Comparison of ENCODE assay signal across 8 cellular contexts in the genomic region with DNA sequence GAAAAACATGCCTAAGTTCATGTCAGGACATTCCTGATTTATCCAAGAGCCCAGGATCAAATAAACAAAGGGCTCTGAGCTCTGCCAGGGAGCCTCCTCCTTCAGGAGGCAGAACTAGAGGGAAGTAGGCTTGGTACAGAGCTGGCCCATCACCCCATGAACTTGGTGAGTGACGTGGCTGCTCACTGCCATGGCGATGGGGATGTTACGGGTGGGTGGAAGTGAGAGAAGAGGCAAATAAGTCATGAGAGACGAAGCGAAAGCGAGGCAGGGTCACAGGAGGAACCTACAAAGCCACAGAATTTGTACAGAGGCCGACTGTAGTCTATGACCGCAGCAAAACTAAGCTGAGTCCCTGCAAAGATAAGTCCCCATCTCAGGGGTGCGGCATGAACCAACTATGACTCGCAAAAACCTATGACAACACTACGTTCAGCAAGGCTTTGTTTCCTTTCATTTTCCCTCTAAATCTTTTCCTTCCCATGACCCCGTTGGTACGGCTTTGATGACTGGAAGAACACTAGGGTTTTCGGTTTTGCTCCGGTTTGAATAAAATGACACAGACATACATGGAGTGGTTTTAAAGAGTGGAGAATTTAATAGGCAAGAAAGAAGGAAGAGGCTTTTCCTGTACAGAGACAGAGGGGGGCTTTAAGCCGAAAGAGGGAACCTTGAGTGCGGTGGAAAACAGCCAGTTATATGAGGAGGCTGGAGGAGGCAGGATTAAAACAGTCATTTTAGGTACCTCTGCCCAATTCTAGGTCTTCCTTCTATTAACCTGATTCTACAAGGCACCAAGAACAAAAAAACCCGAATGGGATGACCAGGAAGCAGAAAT.
DNase-seq lines count a peak whose midpoint lies in the region; ATAC-seq and TF ChIP-seq lines count a peak whose summit lies in the region.

No MANE protein-coding gene starts in this region.

- BruUV-seq in MCF 10A (replicated peaks; lab: Mats Ljungman, UMichigan): no TSS peak
- BruUV-seq in mammary epithelial cell (replicated peaks; lab: Mats Ljungman, UMichigan): no TSS peak

- peaks cover 92% of the 10 kb centered on the region for H3K79me2 ChIP-seq in mammary epithelial cell (ENCODE audit: insufficient read depth, low read length)

- H3K9me3 ChIP-seq in mammary epithelial cell (replicated peaks; ENCODE audit: insufficient read depth, low read length): no peaks in the 10 kb centered on the region

- peaks cover 84% of the 10 kb centered on the region for H3K4me1 Mint-ChIP-seq in MCF 10A (ENCODE audit: insufficient read depth, unreplicated experiment)

- H3K9me3 Mint-ChIP-seq in MCF 10A (ENCODE audit: unreplicated experiment): no peaks in the 10 kb centered on the region

- peak overlapping the region; percentile 96 for H3K27ac Mint-ChIP-seq in MCF 10A (ENCODE audit: low read depth, unreplicated experiment)

- intact Hi-C loops in MCF 10A (cut with micrococcal nuclease): no loop called here
- intact Hi-C loops in mammary epithelial cell (cut with micrococcal nuclease): no loop called here

- H3K4me3 Mint-ChIP-seq in MCF 10A (ENCODE audit: unreplicated experiment): peak overlapping the region; percentile 7

- in situ Hi-C loops in mammary epithelial cell (cut with MboI; ENCODE audit: low sequenced_read_pairs in 2 of 2): loop anchor here in 1 of 2 donors (5.0 to 10.0 kb wide), 2 partner anchors 46 to 139 kb away; no protein-coding TSS in a partner anchor

- peak; percentile 45 for DNase-seq in MCF 10A (ENCODE audit: unreplicated experiment)
- no peak for DNase-seq in mammary epithelial cell
- DNase-seq in activated CD4-positive, alpha-beta T cell treated with anti-CD3 and anti-CD28 coated beads for 1 hour: peak; percentile 69
- DNase-seq in dermis blood vessel endothelial cell: peak; percentile 64
- DNase-seq in myocyte (ENCODE audit: low read depth): peak; percentile 65
- peak; percentile 85 for DNase-seq in stimulated activated naive CD8-positive, alpha-beta T cell treated with anti-CD3 and anti-CD28 coated beads, Interleukin-15, Interleukin-2, amounts not matched to agents 100 U/mL and 50 U/mL, for 24 hours
- DNase-seq in NCI-H1105 (lab: John Stamatoyannopoulos, UW): no peak

- H3K4me3 ChIP-seq in mammary epithelial cell (replicated peaks in 1 of 3; ENCODE audit: insufficient read depth in 1 of 3, low read depth in 2 of 3, low read length in 3 of 3): no peak overlapping the region

- CTCF ChIA-PET in MCF 10A (lab: Yijun Ruan, JAX) (interaction anchor here (0.5 to 28.1 kb wide), 13 partner anchors 10 to 326 kb away, joined by 3 to 790 read pairs (median 21); no protein-coding TSS in a partner anchor), mammary epithelial cell (lab: Charles Lee; ENCODE audit: low non-redundant PET) (no interaction called here)

- H3K27ac ChIP-seq in mammary epithelial cell (ENCODE audit: insufficient read depth, low read depth, low read length): no peak overlapping the region

- H4K20me1 ChIP-seq in mammary epithelial cell (ENCODE audit: insufficient read depth, low read length): no peaks in the 10 kb centered on the region

- dilution Hi-C loops in mammary epithelial cell (cut with HindIII; ENCODE audit: low sequenced_read_pairs): no loop called here

- no peak overlapping the region for H3K4me2 ChIP-seq in mammary epithelial cell (ENCODE audit: insufficient read depth, low read depth, low read length)

- peak; percentile 56 for ATAC-seq in HG03457 (IDR thresholded peaks at IDR 0.05; ENCODE audit: unreplicated experiment)
- peak; percentile 91 for ATAC-seq in stimulated activated naive CD8-positive, alpha-beta T cell treated with anti-CD3 and anti-CD28 coated beads, Interleukin-15, Interleukin-2, amounts not matched to agents 100 U/mL and 50 U/mL, for 24 hours

- H3K36me3 Mint-ChIP-seq in MCF 10A (ENCODE audit: insufficient read depth, unreplicated experiment): peaks cover 24% of the 10 kb centered on the region

- WGBS in mammary epithelial cell (ENCODE audit: low coverage, missing lambda C conversion rate): 86% methylated on average over 18 of the region's 18 CpGs

- no peaks in the 10 kb centered on the region for H3K27me3 Mint-ChIP-seq in MCF 10A (ENCODE audit: insufficient read depth, unreplicated experiment)

- no peaks in the 10 kb centered on the region for H3K27me3 ChIP-seq in mammary epithelial cell (ENCODE audit: insufficient read depth, low read length)

- H2AFZ ChIP-seq in mammary epithelial cell (ENCODE audit: low read depth, low read length): no peak overlapping the region

- peaks cover 5% of the 10 kb centered on the region for H3K36me3 ChIP-seq in mammary epithelial cell (ENCODE audit: insufficient read depth, low read length)

- POLR2A ChIA-PET in MCF 10A (lab: Yijun Ruan, JAX): interaction anchor here (0.7 to 11.5 kb wide), 8 partner anchors 9 to 1685 kb away, joined by 4 to 372 read pairs (median 30); no protein-coding TSS in a partner anchor

- no peak overlapping the region for H3K9ac ChIP-seq in mammary epithelial cell (ENCODE audit: insufficient read depth, low read length)

- H3K4me1 ChIP-seq in mammary epithelial cell (ENCODE audit: insufficient read depth, low read length): peaks cover 22% of the 10 kb centered on the region

- TF ChIP-seq CTCF in MCF 10A (IDR thresholded peaks at IDR 0.05; ENCODE audit: unreplicated experiment): no peak
- no peak for TF ChIP-seq CTCF in mammary epithelial cell (conservative IDR thresholded peaks at IDR 0.05 in 1 of 2, IDR thresholded peaks at IDR 0.05 in 1 of 2; ENCODE audit: extremely low read depth in 1 of 2, insufficient read depth in 1 of 2, low read depth in 1 of 2, low read length in 2 of 2)

Comparison
In these comparisons a context has a peak if more than half of its experiments do, and no peak if none do; other contexts are left out.
1. DNase-seq: peak in MCF 10A (single experiment), activated CD4-positive, alpha-beta T cell treated with anti-CD3 and anti-CD28 coated beads for 1 hour (single experiment), dermis blood vessel endothelial cell (single experiment), myocyte (single experiment) and stimulated activated naive CD8-positive, alpha-beta T cell treated with anti-CD3 and anti-CD28 coated beads, Interleukin-15, Interleukin-2, amounts not matched to agents 100 U/mL and 50 U/mL, for 24 hours (single experiment); none in mammary epithelial cell (single experiment) and NCI-H1105 (single experiment).